10 cellular contexts compared by ENCODE assay signal in genomic region chr6:142913036-142913510, GRCh38. TPM values are rescaled to one million over a fixed set of nuclear protein-coding genes. Genes with fewer than 3 reads are reported as not detected.
A peak's percentile ranks its signal among the peaks of the same experiment; 100 is the strongest.
DNase-seq lines count a peak whose midpoint lies in the region; ATAC-seq and TF ChIP-seq lines count a peak whose summit lies in the region.
"Had no signal": no experiment of that assay in that cellular context is flagged by ENCODE, and none has a peak within 500 bp of the region (broad histone marks: within the 10 kb centered on the region; RNA-seq: fewer than 3 reads in every experiment).

No MANE protein-coding gene starts in this region.

- peaks cover 0 to 2% (median 0%) of the 10 kb centered on the region in 6 donors for H3K9me3 Mint-ChIP-seq in immature natural killer cell
- H3K9me3 Mint-ChIP-seq: brain had no signal

- no peaks in the 10 kb centered on the region for H3K79me1 ChIP-seq in mesendoderm (ENCODE audit: low read length)

- no peak overlapping the region for H3K4me2 ChIP-seq in mesendoderm (ENCODE audit: low read length)

- H2BK15ac ChIP-seq in mesendoderm (replicated peaks; ENCODE audit: low read depth): no peak overlapping the region

- H3K79me2 ChIP-seq in mesendoderm (ENCODE audit: control insufficient read depth, insufficient read depth, low read length): no peaks in the 10 kb centered on the region

- no peak overlapping the region for H3K18ac ChIP-seq in mesendoderm (ENCODE audit: low read length)

- no peak for TF ChIP-seq CTCF in dorsolateral prefrontal cortex (IDR thresholded peaks at IDR 0.05 in 54 of 56, conservative IDR thresholded peaks at IDR 0.05 in 2 of 56; ENCODE audit: low read depth in 1 of 56, partially characterized antibody in 56 of 56)

- peaks cover 43 to 46% of the 10 kb centered on the region in 2 donors for H3K4me1 Mint-ChIP-seq in immature natural killer cell

- H3K4me3 ChIP-seq in H7 (ENCODE audit: insufficient read depth, low read depth, low read length): no peak overlapping the region
- no peak overlapping the region for H3K4me3 ChIP-seq in dorsolateral prefrontal cortex
- H3K4me3 ChIP-seq in mesendoderm (ENCODE audit: low read length): no peak overlapping the region

- peak in 1 of 3 donors; percentile 19 for DNase-seq in immature natural killer cell
- no peak for DNase-seq in H7
- DNase-seq in dorsolateral prefrontal cortex: no peak
- DNase-seq in mesendoderm: no peak
- DNase-seq in NCI-H2227 treated with DMSO at 0.1 percent for 48 hours (lab: John Stamatoyannopoulos, UW): no peak
- DNase-seq: PC-3 had no signal

- peak; percentile 58 for ATAC-seq in GM18867 (IDR thresholded peaks at IDR 0.05; ENCODE audit: unreplicated experiment)
- peak; percentile 58 for ATAC-seq in GM21825 (IDR thresholded peaks at IDR 0.05; ENCODE audit: unreplicated experiment)
- ATAC-seq: PC-3 had no signal

- H3K27me3 ChIP-seq in H7 (ENCODE audit: control insufficient read depth, insufficient read depth, low read length): no peaks in the 10 kb centered on the region
- H3K27me3 ChIP-seq in dorsolateral prefrontal cortex: no peaks in the 10 kb centered on the region
- H3K27me3 ChIP-seq in mesendoderm (ENCODE audit: insufficient read depth, low read length, poor library complexity): no peaks in the 10 kb centered on the region

- H3K36me3 ChIP-seq in KOPT-K1 (ENCODE audit: insufficient read depth, low read length) (no peaks in the 10 kb centered on the region), H7 (replicated peaks; ENCODE audit: control insufficient read depth, insufficient read depth, low read length) (no peaks in the 10 kb centered on the region), mesendoderm (ENCODE audit: control insufficient read depth, insufficient read depth, low read length) (no peaks in the 10 kb centered on the region)

- intact Hi-C loops in dorsolateral prefrontal cortex (cut with DNase I): no loop called here

- H3K9ac ChIP-seq in mesendoderm (ENCODE audit: low read length): no peak overlapping the region

- no CpG with 5 or more reads among the region's 5 CpGs for WGBS in mesendoderm (ENCODE audit: extremely low coverage, insufficient coverage, low lambda C conversion rate)

- H3K4ac ChIP-seq in mesendoderm (ENCODE audit: low read depth, low read length): no peak overlapping the region

- H3K23ac ChIP-seq in mesendoderm (ENCODE audit: low read length): no peak overlapping the region

- peaks cover 0 to 4% (median 2%) of the 10 kb centered on the region in 3 donors for H3K27me3 Mint-ChIP-seq in immature natural killer cell (ENCODE audit: low read depth in 3 of 3)
- H3K27me3 Mint-ChIP-seq: brain had no signal

- no peak overlapping the region for H4K8ac ChIP-seq in mesendoderm (ENCODE audit: low read depth, low read length)

- no peak overlapping the region for H4K5ac ChIP-seq in mesendoderm (ENCODE audit: low read length)

- H2BK120ac ChIP-seq in mesendoderm (ENCODE audit: low read depth, low read length): no peak overlapping the region

- peaks cover 5% of the 10 kb centered on the region for H3K4me1 ChIP-seq in mesendoderm (ENCODE audit: control insufficient read depth, low read depth, low read length)

- H2AK5ac ChIP-seq in mesendoderm (ENCODE audit: low read length): no peak overlapping the region

- H3K56ac ChIP-seq in mesendoderm (ENCODE audit: low read length): no peak overlapping the region

- peak overlapping the region; percentile 88 for H3K27ac ChIP-seq in KOPT-K1 (ENCODE audit: low read depth, low read length, poor library complexity, severe bottlenecking)
- peak overlapping the region in 1 of 59 donors; percentile 20 for H3K27ac ChIP-seq in dorsolateral prefrontal cortex
- no peak overlapping the region for H3K27ac ChIP-seq in mesendoderm (ENCODE audit: low read depth, low read length)

- H3K9me3 ChIP-seq in KOPT-K1 (ENCODE audit: insufficient read depth, low read length, poor library complexity, severe bottlenecking): no peaks in the 10 kb centered on the region

- no peak overlapping the region for H2BK5ac ChIP-seq in mesendoderm (ENCODE audit: low read length)

- H3K27ac Mint-ChIP-seq in immature natural killer cell: peak overlapping the region; percentile 87 to 98 (median 95)
- H3K27ac Mint-ChIP-seq: brain had no signal

- H3K4me3 Mint-ChIP-seq in immature natural killer cell: peak overlapping the region; percentile 73 to 92 (median 78)
- H3K4me3 Mint-ChIP-seq: brain had no signal

- H3K36me3 Mint-ChIP-seq in immature natural killer cell: peaks cover 0 to 2% (median 0%) of the 10 kb centered on the region in 3 donors

RNA-seq across cellular contexts. Expression of gene HIVEP2, which starts 31.9 kb away (rescaled TPM):
- 1 to 10 TPM in 2 of 3 donors, under 1 TPM in 1; 0.13 to 4.6 (median 1.5) TPM for polyA plus RNA-seq in immature natural killer cell
- 4.1 and 6.5 TPM in 2 replicates for total RNA-seq in H7 (2014; rRNA removed; shearing (Covaris generic))
- 100 to 1,000 TPM in 29 of 120 experiments, 10 to 100 TPM in 91; 50.6 to 123 (median 88.5) TPM for total RNA-seq in dorsolateral prefrontal cortex
- 2.2 TPM for polyA plus RNA-seq in mesendoderm (2013, experiment 1 of 2)
- polyA plus RNA-seq in mesendoderm (2013, experiment 2 of 2): 2.3 TPM
